Comparison of ENCODE assay signal across 21 cellular contexts in the genomic region with DNA sequence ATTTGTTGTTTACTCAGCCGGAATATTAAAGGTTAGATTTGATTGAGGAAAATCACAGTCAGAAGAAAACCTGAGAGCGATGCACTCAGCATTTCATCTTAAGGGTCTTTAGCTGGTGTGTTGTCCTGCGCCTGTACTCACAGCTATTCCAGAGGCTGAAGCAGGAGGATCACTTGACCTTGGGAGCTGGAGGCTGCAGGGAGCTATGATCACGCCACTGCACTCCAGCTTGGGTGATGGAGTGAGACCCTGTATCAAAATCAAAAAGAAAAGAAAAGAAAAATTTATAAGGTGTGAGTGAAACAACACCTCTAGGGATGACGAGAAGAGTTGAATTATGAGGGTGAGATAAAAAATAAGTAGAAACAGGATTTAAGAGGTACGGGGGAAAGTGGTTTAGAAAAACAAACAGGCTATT.
DNase-seq lines count a peak whose midpoint lies in the region; ATAC-seq and TF ChIP-seq lines count a peak whose summit lies in the region.
"Had no signal": no experiment of that assay in that cellular context is flagged by ENCODE, and none has a peak within 500 bp of the region (broad histone marks: within the 10 kb centered on the region; RNA-seq: fewer than 3 reads in every experiment).

No MANE protein-coding gene starts in this region.

- H3K4me3 ChIP-seq in Caco-2 (ENCODE audit: low read depth, low read length) (no peak overlapping the region), HUES48 (ENCODE audit: low read depth, low read length) (peak overlapping the region; percentile 79), PC-9 (peak overlapping the region; percentile 59)
- H3K4me3 ChIP-seq: body of pancreas, coronary artery, SJSA1, thyroid gland had no signal

- H3K27ac Mint-ChIP-seq in Caco-2 (ENCODE audit: unreplicated experiment) (peak overlapping the region; percentile 79), glutamatergic neuron (ENCODE audit: unreplicated experiment) (no peak overlapping the region)
- H3K27ac Mint-ChIP-seq: activated naive CD8-positive, alpha-beta T cell; activated T-helper 1 cell treated with anti-CD3 and anti-CD28 coated beads, Interleukin-12 subunit alpha, Interleukin-12 subunit beta, Interleukin-2, Interleukin-4 antibody, amounts not matched to agents 30 ng/mL and 10 ng/mL and 1 ng/mL, durations not matched to agents 14 hours and 24 hours and 36 hours; naive thymus-derived CD4-positive, alpha-beta T cell had no signal

- H3K36me3 ChIP-seq in Caco-2 (ENCODE audit: control insufficient read depth, insufficient read depth, low read length) (no peaks in the 10 kb centered on the region), HUES48 (ENCODE audit: control insufficient read depth, insufficient read depth, low read length) (no peaks in the 10 kb centered on the region), PC-9 (ENCODE audit: low read depth) (no peaks in the 10 kb centered on the region)
- H3K36me3 ChIP-seq: SJSA1, thyroid gland had no signal

- POLR2A ChIA-PET in Caco-2 (lab: Charles Lee), result interaction anchor here (1.0 kb wide), 1 partner anchor 423 kb away, joined by 3 read pairs; the partner anchor contains the start of gene ZSCAN31
- POLR2A ChIA-PET in PC-9 (lab: Charles Lee; ENCODE audit: unreplicated experiment), result interaction anchor here (0.7 kb wide), 1 partner anchor 227 kb away, joined by 3 read pairs; no protein-coding TSS in a partner anchor

- H3K4me1 ChIP-seq in Caco-2, result no peaks in the 10 kb centered on the region
- H3K4me1 ChIP-seq in HUES48 (ENCODE audit: control insufficient read depth, insufficient read depth, low read length), result 0 out of 2 replicates have a peak, but pooled peaks cover 7% of the 10 kb centered on the region
- peaks cover 4% of the 10 kb centered on the region; the same call in 1 of the 2 replicates for H3K4me1 ChIP-seq in PC-9 (replicated peaks; ENCODE audit: insufficient read depth)
- H3K4me1 ChIP-seq: body of pancreas, foreskin keratinocyte, parathyroid adenoma, SJSA1, thyroid gland had no signal

- no peaks in the 10 kb centered on the region for H3F3A ChIP-seq in PC-9 (ENCODE audit: insufficient read depth, low read depth)

- intact Hi-C loops in Caco-2 (cut with micrococcal nuclease; ENCODE audit: unreplicated experiment), result loop anchor here (1.0 kb wide), 1 partner anchor 35 kb away; no protein-coding TSS in a partner anchor
- intact Hi-C loops in PC-9 (cut with micrococcal nuclease; ENCODE audit: unreplicated experiment), result no loop called here

- DNase-seq in Caco-2, result no peak
- no peak for DNase-seq in PC-9
- DNase-seq in glutamatergic neuron, result no peak
- DNase-seq in COLO668 (lab: John Stamatoyannopoulos, UW; ENCODE audit: unreplicated experiment), result no peak
- DNase-seq in NCI-H226, result no peak
- no peak for DNase-seq in HK-2 (ENCODE audit: unreplicated experiment)
- DNase-seq: body of pancreas; naive thymus-derived CD4-positive, alpha-beta T cell; NCI-H1092; NCI-H2081 treated with DMSO at 0.1 percent for 48 hours; NCI-H510A; stimulated activated naive CD4-positive, alpha-beta T cell treated with Interleukin-2 at 50 U/mL for 16 hours; thyroid gland had no signal

- peak overlapping the region; percentile 81 for H3K4me2 ChIP-seq in PC-9

- TF ChIP-seq CTCF in Caco-2 (IDR thresholded peaks at IDR 0.05; ENCODE audit: insufficient read depth in 1 of 2, low read depth in 1 of 2, low read length in 1 of 2, severe bottlenecking in 1 of 2, unreplicated experiment in 1 of 2) (no peak), PC-9 (conservative IDR thresholded peaks at IDR 0.05) (no peak), glutamatergic neuron (IDR thresholded peaks at IDR 0.05; ENCODE audit: partially characterized antibody, unreplicated experiment) (no peak)

- H3K9me3 ChIP-seq in Caco-2, result no peaks in the 10 kb centered on the region
- H3K9me3 ChIP-seq in HUES48 (ENCODE audit: control insufficient read depth, insufficient read depth, low read length), result no peaks in the 10 kb centered on the region
- no peaks in the 10 kb centered on the region for H3K9me3 ChIP-seq in PC-9 (ENCODE audit: insufficient read depth, low read depth)
- H3K9me3 ChIP-seq: body of pancreas, SJSA1, thyroid gland had no signal

- H3K27ac ChIP-seq in HUES48 (ENCODE audit: low read depth, low read length) (no peak overlapping the region), PC-9 (no peak overlapping the region)
- H3K27ac ChIP-seq: body of pancreas, coronary artery, foreskin keratinocyte, parathyroid adenoma, SJSA1, thyroid gland had no signal

- H3K9me2 ChIP-seq in PC-9 (ENCODE audit: insufficient read depth), result no peaks in the 10 kb centered on the region

- CTCF ChIA-PET in Caco-2 (lab: Charles Lee), result no interaction called here
- CTCF ChIA-PET in PC-9 (lab: Charles Lee), result no interaction called here

- no peak for ATAC-seq in GM19455 (IDR thresholded peaks at IDR 0.05; ENCODE audit: unreplicated experiment)
- ATAC-seq: body of pancreas; naive thymus-derived CD4-positive, alpha-beta T cell had no signal

- H3K79me2 ChIP-seq in PC-9 (ENCODE audit: low read depth), result no peaks in the 10 kb centered on the region
- H3K79me2 ChIP-seq: parathyroid adenoma had no signal

- no peaks in the 10 kb centered on the region for H3K9me3 Mint-ChIP-seq in Caco-2 (ENCODE audit: unreplicated experiment)
- peaks cover 9% of the 10 kb centered on the region for H3K9me3 Mint-ChIP-seq in glutamatergic neuron (ENCODE audit: unreplicated experiment)
- H3K9me3 Mint-ChIP-seq: activated T-helper 1 cell treated with anti-CD3 and anti-CD28 coated beads, Interleukin-12 subunit alpha, Interleukin-12 subunit beta, Interleukin-2, Interleukin-4 antibody, amounts not matched to agents 30 ng/mL and 10 ng/mL and 1 ng/mL, durations not matched to agents 14 hours and 24 hours and 36 hours had no signal

- no TSS peak for BruUV-seq in Caco-2 (replicated peaks; lab: Mats Ljungman, UMichigan)
- no TSS peak for BruUV-seq in PC-9 (replicated peaks; lab: Mats Ljungman, UMichigan)

- H3K4me1 Mint-ChIP-seq in Caco-2 (ENCODE audit: low read depth, unreplicated experiment), result peaks cover 24% of the 10 kb centered on the region
- no peaks in the 10 kb centered on the region for H3K4me1 Mint-ChIP-seq in glutamatergic neuron (ENCODE audit: low read depth, unreplicated experiment)
- H3K4me1 Mint-ChIP-seq: naive thymus-derived CD4-positive, alpha-beta T cell had no signal

- H3K9ac ChIP-seq in HUES48 (ENCODE audit: low read depth, low read length), result no peak overlapping the region
- H3K9ac ChIP-seq: parathyroid adenoma had no signal

- H3K27me3 Mint-ChIP-seq in Caco-2 (ENCODE audit: insufficient read depth, unreplicated experiment) (no peaks in the 10 kb centered on the region), glutamatergic neuron (ENCODE audit: unreplicated experiment) (peaks cover 20% of the 10 kb centered on the region)

- H3K36me3 Mint-ChIP-seq in Caco-2 (ENCODE audit: insufficient read depth, unreplicated experiment) (peaks cover 11% of the 10 kb centered on the region), glutamatergic neuron (ENCODE audit: unreplicated experiment) (peaks cover 5% of the 10 kb centered on the region)
- H3K36me3 Mint-ChIP-seq: activated naive CD8-positive, alpha-beta T cell had no signal

- H3K27me3 ChIP-seq in Caco-2 (replicated peaks; ENCODE audit: control insufficient read depth, insufficient read depth, low read length), result no peaks in the 10 kb centered on the region
- H3K27me3 ChIP-seq in HUES48 (ENCODE audit: control insufficient read depth, insufficient read depth, low read length), result peaks cover 46% of the 10 kb centered on the region
- no peaks in the 10 kb centered on the region for H3K27me3 ChIP-seq in PC-9 (ENCODE audit: insufficient read depth, low read depth)

- no peaks in the 10 kb centered on the region for H4K20me1 ChIP-seq in PC-9 (ENCODE audit: insufficient read depth)

- peak overlapping the region; percentile 79 for H2AFZ ChIP-seq in PC-9
- H2AFZ ChIP-seq: parathyroid adenoma had no signal

- H3K4me3 Mint-ChIP-seq in Caco-2 (ENCODE audit: unreplicated experiment) (peak overlapping the region; percentile 88), glutamatergic neuron (ENCODE audit: unreplicated experiment) (peak overlapping the region; percentile 7)
- H3K4me3 Mint-ChIP-seq: activated naive CD8-positive, alpha-beta T cell; activated T-helper 1 cell treated with anti-CD3 and anti-CD28 coated beads, Interleukin-12 subunit alpha, Interleukin-12 subunit beta, Interleukin-2, Interleukin-4 antibody, amounts not matched to agents 30 ng/mL and 10 ng/mL and 1 ng/mL, durations not matched to agents 14 hours and 24 hours and 36 hours; naive thymus-derived CD4-positive, alpha-beta T cell had no signal
